ENCODE assay signal across 1 cellular context in genomic region chr2:24315669-24316068, GRCh38.
TF ChIP-seq lines count a peak whose summit lies in the region.

No MANE protein-coding gene starts in this region.

TF ChIP-seq in GM12878, 131 proteins besides CTCF, POLR2A, EP300 and RAD21 (continued from another document):
- TF ChIP-seq NKRF (conservative IDR thresholded peaks at IDR 0.05) (no peak), NFYA (IDR thresholded peaks at IDR 0.05; ENCODE audit: borderline replicate concordance, low read depth, low read length) (no peak), GABPA (IDR thresholded peaks at IDR 0.05; ENCODE audit: low read depth) (no peak), POLR2AphosphoS2 (IDR thresholded peaks at IDR 0.05; ENCODE audit: low read depth, low read length) (no peak), HDGF (IDR thresholded peaks at IDR 0.05) (no peak), TCF3 (IDR thresholded peaks at IDR 0.05; ENCODE audit: borderline replicate concordance, insufficient read depth, low read depth, low read length) (peak; percentile 22; the same call in 1 of the 2 replicates), CHD2 (IDR thresholded peaks at IDR 0.05; ENCODE audit: borderline replicate concordance, low read depth, low read length) (no peak), E4F1 (IDR thresholded peaks at IDR 0.05; ENCODE audit: borderline replicate concordance, partially characterized antibody) (no peak), CBFB (IDR thresholded peaks at IDR 0.05; ENCODE audit: low read depth) (no peak), MTA2 (IDR thresholded peaks at IDR 0.05; ENCODE audit: low read depth) (peak; percentile 94), MYC (IDR thresholded peaks at IDR 0.05; ENCODE audit: insufficient read depth, insufficient read length, insufficient replicate concordance, low read length, severe bottlenecking) (no peak), ZSCAN29 (IDR thresholded peaks at IDR 0.05) (no peak), YBX1 (IDR thresholded peaks at IDR 0.05) (no peak), YY1 (IDR thresholded peaks at IDR 0.05; ENCODE audit: low read depth, low read length) (no peak), FOXM1 (IDR thresholded peaks at IDR 0.05; ENCODE audit: low read depth, low read length) (peak; percentile 73; the same call in 1 of the 2 replicates), BACH1 (IDR thresholded peaks at IDR 0.05; ENCODE audit: borderline replicate concordance) (0 out of 2 replicates have a peak, but pooled peaks have one; percentile 45), STAT1 (conservative IDR thresholded peaks at IDR 0.05) (no peak), SIX5 (IDR thresholded peaks at IDR 0.05; ENCODE audit: low read depth, low read length, severe bottlenecking) (no peak), STAT3 (IDR thresholded peaks at IDR 0.05; ENCODE audit: low read depth, low read length) (no peak), SRF (IDR thresholded peaks at IDR 0.05; ENCODE audit: low read depth in 2 of 2, low read length in 2 of 2) (no peak), HDAC2 (IDR thresholded peaks at IDR 0.05) (no peak), ZBED1 (IDR thresholded peaks at IDR 0.05; ENCODE audit: borderline replicate concordance) (no peak), SMARCA5 (IDR thresholded peaks at IDR 0.05) (no peak), KLF5 (IDR thresholded peaks at IDR 0.05; ENCODE audit: partially characterized antibody) (no peak), HCFC1 (IDR thresholded peaks at IDR 0.05; ENCODE audit: low read length) (no peak), NR2C1 (IDR thresholded peaks at IDR 0.05) (no peak), ZBTB4 (CRISPR knock-in tag; IDR thresholded peaks at IDR 0.05) (no peak), NRF1 (conservative IDR thresholded peaks at IDR 0.05; ENCODE audit: low read depth, low read length) (no peak), RUNX3 (IDR thresholded peaks at IDR 0.05; ENCODE audit: low read length) (peak; percentile 49), JUNB (IDR thresholded peaks at IDR 0.05) (peak; percentile 91), RELA (IDR thresholded peaks at IDR 0.05; ENCODE audit: borderline replicate concordance, partially characterized antibody) (no peak), ESRRA (IDR thresholded peaks at IDR 0.05; ENCODE audit: low read length) (no peak), ZNF592 (IDR thresholded peaks at IDR 0.05) (no peak), CEBPB (IDR thresholded peaks at IDR 0.05; ENCODE audit: borderline replicate concordance in 1 of 2, low read depth in 2 of 2, low read length in 2 of 2) (no peak), IKZF1 (conservative IDR thresholded peaks at IDR 0.05) (peak; percentile 86), MEF2A (IDR thresholded peaks at IDR 0.05; ENCODE audit: insufficient read depth, low read depth, low read length) (peak; percentile 55; the same call in 1 of the 2 replicates), NFIC (IDR thresholded peaks at IDR 0.05; ENCODE audit: low read depth, low read length) (peak; percentile 90), ATF7 (IDR thresholded peaks at IDR 0.05; ENCODE audit: low read depth) (peak; percentile 53; the same call in 1 of the 2 replicates), IKZF2 (IDR thresholded peaks at IDR 0.05) (peak; percentile 90; a peak in 3 of 4 replicates), CREB1 (IDR thresholded peaks at IDR 0.05; ENCODE audit: low read depth) (0 out of 2 replicates have a peak, but pooled peaks have one; percentile 34), IRF4 (IDR thresholded peaks at IDR 0.05; ENCODE audit: low read depth, low read length) (no peak)
TF ChIP-seq in GM12878: peak in this region for 37.
